Comparison of ENCODE assay signal across 8 cellular contexts in genomic region chr1:117121589-117122296, GRCh38. TPM values are rescaled to one million over a fixed set of nuclear protein-coding genes. Genes with fewer than 3 reads are reported as not detected.
DNase-seq lines count a peak whose midpoint lies in the region; ATAC-seq, FAIRE-seq and TF ChIP-seq lines count a peak whose summit lies in the region.

Gene TRIM45 (minus strand): TSS chr1:117121749. CDS start chr1:117121201, 548 bp downstream.

- peaks cover 7% of the 10 kb centered on the region for H3K27me3 ChIP-seq in fibroblast of lung (ENCODE audit: control insufficient read depth, insufficient read depth, low read length)
- no peaks in the 10 kb centered on the region for H3K27me3 ChIP-seq in naive thymus-derived CD4-positive, alpha-beta T cell (ENCODE audit: control insufficient read depth in 2 of 2, insufficient read depth in 2 of 2, low read length in 2 of 2)

- in situ Hi-C loops in KBM-7 (cut with MboI; ENCODE audit: low pct_unique_long_range_greater_than_20kb, low sequenced_read_pairs) = no loop called here

- peak within 1 kb of the TSS; percentile 90 for H3K4me2 ChIP-seq in fibroblast of lung (ENCODE audit: extremely low read depth, insufficient read depth, low read length)

- H3K27me3 Mint-ChIP-seq in naive thymus-derived CD4-positive, alpha-beta T cell = peaks cover 2 to 19% (median 5%) of the 10 kb centered on the region in 5 donors
- no peaks in the 10 kb centered on the region for H3K27me3 Mint-ChIP-seq in stimulated activated memory B cell treated with anti-CD40 and anti-IgM and Interleukin-4, amounts not matched to agents 10 μg/mL and 1 μg/mL and 100 μg/mL, for 72 hours

- TF ChIP-seq CTCF in fibroblast of lung (conservative IDR thresholded peaks at IDR 0.05 in 1 of 2, IDR thresholded peaks at IDR 0.05 in 1 of 2; ENCODE audit: low read depth in 1 of 2, low read length in 2 of 2) = peak; percentile 72 to 75

- intact Hi-C loops in naive thymus-derived CD4-positive, alpha-beta T cell (cut with micrococcal nuclease) = loop anchor here (1.0 to 10.0 kb wide), 11 partner anchors 61 to 776 kb away; partner anchors contain the start of genes TENT5C (in 2 of the 2), TTF2 (in 2 of the 2) and MAN1A2 (in 1 of the 2)

- POLR2A ChIA-PET in naive thymus-derived CD4-positive, alpha-beta T cell (lab: Charles Lee) = no interaction called here

- no peaks in the 10 kb centered on the region for H3K9me3 ChIP-seq in fibroblast of lung (ENCODE audit: control insufficient read depth, insufficient read depth, low read depth, low read length)
- no peaks in the 10 kb centered on the region for H3K9me3 ChIP-seq in naive thymus-derived CD4-positive, alpha-beta T cell (ENCODE audit: control insufficient read depth in 2 of 3, low read length in 3 of 3)

- H3K79me2 ChIP-seq in fibroblast of lung (ENCODE audit: control insufficient read depth, insufficient read depth, low read length) = no peaks in the 10 kb centered on the region

- peak; percentile 63 for FAIRE-seq in RCC 7860 (lab: Jason Lieb, UNC)

- DNase-seq in DMS79 treated with DMSO at 0.1 percent for 48 hours (lab: John Stamatoyannopoulos, UW) (peak; percentile 93), KBM-7 (peak; percentile 97), RCC 7860 (ENCODE audit: low spot score) (peak; percentile 90), fibroblast of lung (ENCODE audit: low read depth in 2 of 2) (peak; percentile 97)
- DNase-seq in activated T-helper 1 cell treated with anti-CD3 and anti-CD28 coated beads, Interleukin-2, amount 50 U/mL, for 16 hours (ENCODE audit: low read depth in 1 of 2, low spot score in 1 of 2) = peak; percentile 61 to 69
- peak; percentile 64 to 81 (median 74) for DNase-seq in naive thymus-derived CD4-positive, alpha-beta T cell

- H3K27ac Mint-ChIP-seq in naive thymus-derived CD4-positive, alpha-beta T cell = peak within 1 kb of the TSS in 6 of 9 donors; percentile 4 to 81 (median 43)
- peak within 1 kb of the TSS; percentile 69 for H3K27ac Mint-ChIP-seq in stimulated activated memory B cell treated with anti-CD40 and anti-IgM and Interleukin-4, amounts not matched to agents 10 μg/mL and 1 μg/mL and 100 μg/mL, for 72 hours

- peak within 1 kb of the TSS; percentile 91 for H3K27ac ChIP-seq in fibroblast of lung (ENCODE audit: insufficient read depth, low read length)
- peak within 1 kb of the TSS; percentile 61 for H3K27ac ChIP-seq in naive thymus-derived CD4-positive, alpha-beta T cell (ENCODE audit: low read depth, low read length)

- H3K9ac ChIP-seq in fibroblast of lung (ENCODE audit: insufficient read depth, low read length) = peak within 1 kb of the TSS; percentile 80

- H3K36me3 Mint-ChIP-seq in naive thymus-derived CD4-positive, alpha-beta T cell = no peaks in the 10 kb centered on the region
- H3K36me3 Mint-ChIP-seq in stimulated activated memory B cell treated with anti-CD40 and anti-IgM and Interleukin-4, amounts not matched to agents 10 μg/mL and 1 μg/mL and 100 μg/mL, for 72 hours = no peaks in the 10 kb centered on the region

- peak within 1 kb of the TSS; percentile 83 to 90 (median 87) for H3K4me3 Mint-ChIP-seq in naive thymus-derived CD4-positive, alpha-beta T cell
- peak within 1 kb of the TSS; percentile 85 for H3K4me3 Mint-ChIP-seq in stimulated activated memory B cell treated with anti-CD40 and anti-IgM and Interleukin-4, amounts not matched to agents 10 μg/mL and 1 μg/mL and 100 μg/mL, for 72 hours

- no peaks in the 10 kb centered on the region for H4K20me1 ChIP-seq in fibroblast of lung (ENCODE audit: control insufficient read depth, extremely low read depth, insufficient read depth, low read length)

- peak; percentile 92 for ATAC-seq in GM21723 (IDR thresholded peaks at IDR 0.05; ENCODE audit: unreplicated experiment)
- peak; percentile 90 for ATAC-seq in naive thymus-derived CD4-positive, alpha-beta T cell
- peak; percentile 95 for ATAC-seq in stimulated activated memory B cell treated with anti-CD40 and anti-IgM and Interleukin-4, amounts not matched to agents 10 μg/mL and 1 μg/mL and 100 μg/mL, for 72 hours

- H3K4me1 Mint-ChIP-seq in naive thymus-derived CD4-positive, alpha-beta T cell = peaks cover 0 to 13% (median 4%) of the 10 kb centered on the region in 7 donors
- H3K4me1 Mint-ChIP-seq in stimulated activated memory B cell treated with anti-CD40 and anti-IgM and Interleukin-4, amounts not matched to agents 10 μg/mL and 1 μg/mL and 100 μg/mL, for 72 hours = peaks cover 7% of the 10 kb centered on the region

- peak within 1 kb of the TSS; percentile 66 to 83 (median 72) for H3K4me3 ChIP-seq in fibroblast of lung (replicated peaks in 1 of 4; ENCODE audit: control extremely low read depth in 1 of 4, insufficient read depth in 1 of 4, low read depth in 3 of 4, low read length in 4 of 4)
- peak within 1 kb of the TSS; percentile 97 for H3K4me3 ChIP-seq in naive thymus-derived CD4-positive, alpha-beta T cell (ENCODE audit: low read length)

- no peaks in the 10 kb centered on the region for H3K36me3 ChIP-seq in fibroblast of lung (ENCODE audit: control insufficient read depth, insufficient read depth, low read length)
- H3K36me3 ChIP-seq in naive thymus-derived CD4-positive, alpha-beta T cell (ENCODE audit: control insufficient read depth in 2 of 3, insufficient read depth in 3 of 3, low read length in 3 of 3) = peaks cover 0 to 5% (median 0%) of the 10 kb centered on the region in 3 experiments

- CTCF ChIA-PET in naive thymus-derived CD4-positive, alpha-beta T cell (lab: Charles Lee) = interaction anchor here (1.0 to 1.4 kb wide), 2 partner anchors 12 to 384 kb away, joined by 3 to 4 read pairs; no protein-coding TSS in a partner anchor

- H3K4me1 ChIP-seq in fibroblast of lung (ENCODE audit: control insufficient read depth, extremely low read depth, insufficient read depth, low read length) = peaks cover 6% of the 10 kb centered on the region
- peaks cover 0 to 4% of the 10 kb centered on the region in 2 donors for H3K4me1 ChIP-seq in naive thymus-derived CD4-positive, alpha-beta T cell (ENCODE audit: control insufficient read depth in 2 of 2, insufficient read depth in 2 of 2, low read length in 2 of 2)

- peak within 1 kb of the TSS; percentile 88 for H2AFZ ChIP-seq in fibroblast of lung (ENCODE audit: low read length)

- no peaks in the 10 kb centered on the region for H3K9me3 Mint-ChIP-seq in naive thymus-derived CD4-positive, alpha-beta T cell
- no peaks in the 10 kb centered on the region for H3K9me3 Mint-ChIP-seq in stimulated activated memory B cell treated with anti-CD40 and anti-IgM and Interleukin-4, amounts not matched to agents 10 μg/mL and 1 μg/mL and 100 μg/mL, for 72 hours

RNA-seq across cellular contexts. Expression of gene TRIM45, which starts in this region (rescaled TPM):
- total RNA-seq in fibroblast of lung = 4.6 and 8.4 TPM in 2 replicates
- 2.9 and 4.0 TPM in 2 replicates for polyA plus RNA-seq in fibroblast of lung
- polyA plus RNA-seq in fibroblast of lung (2012) = 2.2 and 2.7 TPM in 2 replicates
- polyA minus RNA-seq in fibroblast of lung (ENCODE audit: low replicate concordance) = 0.93 and 1.9 TPM in 2 replicates
- total RNA-seq in naive thymus-derived CD4-positive, alpha-beta T cell = under 1 TPM in 4 of 5 experiments, not detected in 1; 0.24 to 0.94 (median 0.38) TPM
- polyA plus RNA-seq in naive thymus-derived CD4-positive, alpha-beta T cell = not detected

Comparison
In these comparisons a context has a peak if more than half of its experiments do, and no peak if none do; other contexts are left out.
1. Peak in every context shown above with its lines: DNase-seq, ATAC-seq, H3K4me3 ChIP-seq and H3K27ac ChIP-seq.
2. Peak in DNase-seq, ATAC-seq, H3K4me3 ChIP-seq and H3K27ac ChIP-seq in naive thymus-derived CD4-positive, alpha-beta T cell; RNA of the gene not detected or under 1 TPM.